In the genomic region with DNA sequence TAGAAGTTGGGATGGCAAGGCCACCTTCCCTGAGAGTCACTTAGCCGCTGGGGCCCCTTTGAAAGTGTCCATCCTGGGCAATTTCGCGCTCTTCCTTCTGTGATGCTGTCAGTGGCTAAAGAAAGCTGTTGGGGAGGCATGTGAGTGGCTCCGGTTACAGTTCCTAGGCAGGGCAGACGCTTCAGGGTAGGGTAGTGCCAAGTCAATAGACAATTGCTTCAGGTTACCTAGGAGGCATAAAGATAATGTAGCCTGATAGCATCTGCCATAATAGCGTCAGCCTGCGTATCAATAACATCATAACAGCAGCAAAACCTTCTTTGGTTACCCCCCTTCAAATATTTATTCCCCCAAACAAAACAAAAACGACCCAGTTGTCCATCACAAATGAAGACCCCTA, we compare ENCODE assay signal across 1 cellular context.
TF ChIP-seq lines count a peak whose summit lies in the region.

A gene (minus strand): TSS at position 101 of the 400 bp plus-strand sequence. CDS start 234 bp downstream, outside the sequence.

TF ChIP-seq in HCT116, 20 proteins besides CTCF, POLR2A, EP300 and RAD21 (continued from another document):
- TF ChIP-seq SP1 (IDR thresholded peaks at IDR 0.05; ENCODE audit: low read depth): no peak
- no peak for TF ChIP-seq EGR1 (IDR thresholded peaks at IDR 0.05; ENCODE audit: low read depth)
